16 cellular contexts compared by ENCODE assay signal in genomic region chrY:13802813-13803212, GRCh38.
DNase-seq lines count a peak whose midpoint lies in the region; ATAC-seq and TF ChIP-seq lines count a peak whose summit lies in the region.
"Had no signal": no experiment of that assay in that cellular context is flagged by ENCODE, and none has a peak within 500 bp of the region (broad histone marks: within the 10 kb centered on the region; RNA-seq: fewer than 3 reads in every experiment).

No MANE protein-coding gene starts in this region.

- no peaks in the 10 kb centered on the region for H3K9me2 ChIP-seq in GM23338 (ENCODE audit: insufficient read depth)

- no peak overlapping the region for H2BK15ac ChIP-seq in neuronal stem cell (ENCODE audit: low read length)
- no peak overlapping the region for H2BK15ac ChIP-seq in mesenchymal stem cell (ENCODE audit: low read depth, poor library complexity, severe bottlenecking)

- no peak overlapping the region for H3K23ac ChIP-seq in neuronal stem cell (ENCODE audit: low read depth, low read length, poor library complexity)
- no peak overlapping the region for H3K23ac ChIP-seq in mesenchymal stem cell (ENCODE audit: low read length in 2 of 2)

- ATAC-seq in GM23338 = peak; percentile 85
- ATAC-seq in stimulated activated memory B cell treated with anti-CD40 and anti-IgM and Interleukin-4, amounts not matched to agents 10 μg/mL and 1 μg/mL and 100 μg/mL, for 72 hours = no peak
- ATAC-seq: GM12878, HCT116 had no signal

- H3K27ac ChIP-seq in GM23338 (ENCODE audit: low read depth) (peak overlapping the region; percentile 99), endodermal cell (ENCODE audit: low read depth, low read length) (no peak overlapping the region), neuronal stem cell (replicated peaks; ENCODE audit: low read length) (no peak overlapping the region), mesenchymal stem cell (ENCODE audit: low read length, poor library complexity, severe bottlenecking) (no peak overlapping the region)
- H3K27ac ChIP-seq: C4-2B, HL-60 had no signal

- no peak overlapping the region for H3K14ac ChIP-seq in neuronal stem cell (ENCODE audit: low read length)
- H3K14ac ChIP-seq in mesenchymal stem cell (ENCODE audit: low read length in 2 of 2) = no peak overlapping the region

- H3K4me3 Mint-ChIP-seq in GM23338 (no peak overlapping the region), endodermal cell (no peak overlapping the region)
- no peak overlapping the region for H3K4me3 Mint-ChIP-seq in stimulated activated memory B cell treated with anti-CD40 and anti-IgM and Interleukin-4, amounts not matched to agents 10 μg/mL and 1 μg/mL and 100 μg/mL, for 72 hours
- H3K4me3 Mint-ChIP-seq: CD4-positive, alpha-beta memory T cell had no signal

- H3K36me3 ChIP-seq in GM23338 (ENCODE audit: insufficient read depth) = peaks cover 11% of the 10 kb centered on the region; the same call in 1 of the 2 replicates
- H3K36me3 ChIP-seq in endodermal cell (ENCODE audit: control insufficient read depth, insufficient read depth, low read length) = peaks cover 32% of the 10 kb centered on the region
- H3K36me3 ChIP-seq in neuronal stem cell (replicated peaks in 1 of 2; ENCODE audit: control insufficient read depth in 2 of 2, insufficient read depth in 2 of 2, low read length in 2 of 2) = no peaks in the 10 kb centered on the region
- H3K36me3 ChIP-seq in mesenchymal stem cell (ENCODE audit: control insufficient read depth in 1 of 2, insufficient read depth in 2 of 2, low read depth in 1 of 2, low read length in 2 of 2) = no peaks in the 10 kb centered on the region
- H3K36me3 ChIP-seq: BE2C had no signal

- H3K4me1 Mint-ChIP-seq in GM23338 = peaks cover 53% of the 10 kb centered on the region
- no peaks in the 10 kb centered on the region for H3K4me1 Mint-ChIP-seq in endodermal cell
- no peaks in the 10 kb centered on the region for H3K4me1 Mint-ChIP-seq in stimulated activated memory B cell treated with anti-CD40 and anti-IgM and Interleukin-4, amounts not matched to agents 10 μg/mL and 1 μg/mL and 100 μg/mL, for 72 hours

- H2BK120ac ChIP-seq in neuronal stem cell (ENCODE audit: low read depth, low read length) (no peak overlapping the region), mesenchymal stem cell (ENCODE audit: low read depth, low read length) (no peak overlapping the region)

- H3K36me3 Mint-ChIP-seq in GM23338 (ENCODE audit: low read depth) = peaks cover 36% of the 10 kb centered on the region
- no peaks in the 10 kb centered on the region for H3K36me3 Mint-ChIP-seq in endodermal cell (ENCODE audit: low read depth)
- H3K36me3 Mint-ChIP-seq in stimulated activated memory B cell treated with anti-CD40 and anti-IgM and Interleukin-4, amounts not matched to agents 10 μg/mL and 1 μg/mL and 100 μg/mL, for 72 hours = no peaks in the 10 kb centered on the region
- H3K36me3 Mint-ChIP-seq: CD4-positive, alpha-beta memory T cell had no signal

- H4K20me1 ChIP-seq in GM23338 (replicated peaks; ENCODE audit: insufficient read depth) = no peaks in the 10 kb centered on the region

- whole genome bisulfite sequencing in endodermal cell (ENCODE audit: insufficient coverage in 1 of 2, insufficient read length in 1 of 2), 2 experiments = 0 to 1% methylated on average over 1 to 6 of the region's 7 CpGs
- no CpG with 5 or more reads among the region's 7 CpGs for WGBS in neuronal stem cell (ENCODE audit: extremely low coverage in 2 of 2, insufficient read length in 2 of 2, insufficient replicate concordance in 1 of 2), 2 donors
- WGBS in mesenchymal stem cell = 40% methylated on average over 3 of the region's 7 CpGs

- H3K18ac ChIP-seq in neuronal stem cell (ENCODE audit: low read length) = no peak overlapping the region
- no peak overlapping the region for H3K18ac ChIP-seq in mesenchymal stem cell (ENCODE audit: low read depth in 1 of 2, low read length in 2 of 2)

- H3K27me3 ChIP-seq in GM23338 (ENCODE audit: insufficient read depth) (no peaks in the 10 kb centered on the region), endodermal cell (ENCODE audit: control insufficient read depth, insufficient read depth, low read length, poor library complexity, severe bottlenecking) (no peaks in the 10 kb centered on the region), neuronal stem cell (ENCODE audit: control insufficient read depth in 3 of 3, insufficient read depth in 3 of 3, low read depth in 1 of 3, low read length in 3 of 3) (no peaks in the 10 kb centered on the region), mesenchymal stem cell (ENCODE audit: control insufficient read depth in 1 of 2, insufficient read depth in 1 of 2, low read length in 2 of 2) (no peaks in the 10 kb centered on the region)
- H3K27me3 ChIP-seq: BE2C had no signal

- H3K4me2 ChIP-seq in GM23338 (peak overlapping the region; percentile 42), neuronal stem cell (ENCODE audit: insufficient read depth, low read length, poor library complexity, severe bottlenecking) (no peak overlapping the region), mesenchymal stem cell (ENCODE audit: low read length, poor library complexity, severe bottlenecking) (no peak overlapping the region)

- H2AFZ ChIP-seq in GM23338 = no peak overlapping the region
- no peak overlapping the region for H2AFZ ChIP-seq in neuronal stem cell (ENCODE audit: low read length)
- H2AFZ ChIP-seq in mesenchymal stem cell (ENCODE audit: low read depth, low read length) = no peak overlapping the region

- H2BK5ac ChIP-seq in neuronal stem cell (ENCODE audit: low read length) = no peak overlapping the region
- H2BK5ac ChIP-seq in mesenchymal stem cell (ENCODE audit: low read depth, low read length, poor library complexity, severe bottlenecking) = no peak overlapping the region

- H3K9ac ChIP-seq in endodermal cell (ENCODE audit: extremely low read depth, low read length, poor library complexity, severe bottlenecking) = no peak overlapping the region
- H3K9ac ChIP-seq in neuronal stem cell (ENCODE audit: low read depth, low read length, poor library complexity) = no peak overlapping the region
- no peak overlapping the region for H3K9ac ChIP-seq in mesenchymal stem cell (ENCODE audit: low read length)

- DNase-seq in GM23338 (ENCODE audit: low spot score) = peak; percentile 62
- DNase-seq in endodermal cell = no peak
- DNase-seq in iPS-NIHi11 (ENCODE audit: low spot score) = peak; percentile 8
- peak; percentile 26 for DNase-seq in neuronal stem cell (ENCODE audit: low spot score)
- no peak for DNase-seq in posterior vena cava (ENCODE audit: low spot score)
- DNase-seq in SK-N-DZ (ENCODE audit: low spot score) = no peak
- DNase-seq in mesenchymal stem cell = no peak
- DNase-seq: BE2C; CD4-positive, alpha-beta memory T cell; DMS79; IMR-90 had no signal

- H3K79me1 ChIP-seq in neuronal stem cell (ENCODE audit: low read depth, low read length) (no peaks in the 10 kb centered on the region), mesenchymal stem cell (replicated peaks; ENCODE audit: low read length, poor library complexity, severe bottlenecking) (no peaks in the 10 kb centered on the region)

- H3K9me3 ChIP-seq in endodermal cell (ENCODE audit: control insufficient read depth, low read length) (peaks cover 15% of the 10 kb centered on the region), neuronal stem cell (replicated peaks in 1 of 2; ENCODE audit: control insufficient read depth in 2 of 2, insufficient read depth in 1 of 2, low read depth in 1 of 2, low read length in 2 of 2) (no peaks in the 10 kb centered on the region), mesenchymal stem cell (ENCODE audit: control insufficient read depth, low read length) (no peaks in the 10 kb centered on the region)
- H3K9me3 ChIP-seq: BE2C had no signal

- no peak overlapping the region for H2AK5ac ChIP-seq in neuronal stem cell (ENCODE audit: low read depth, low read length)
- no peak overlapping the region for H2AK5ac ChIP-seq in mesenchymal stem cell (ENCODE audit: low read length, severe bottlenecking)

- H3K9me3 Mint-ChIP-seq in GM23338 (peaks cover 9% of the 10 kb centered on the region; the same call in 2 of the 3 replicates), endodermal cell (no peaks in the 10 kb centered on the region)
- no peaks in the 10 kb centered on the region for H3K9me3 Mint-ChIP-seq in stimulated activated memory B cell treated with anti-CD40 and anti-IgM and Interleukin-4, amounts not matched to agents 10 μg/mL and 1 μg/mL and 100 μg/mL, for 72 hours
- H3K9me3 Mint-ChIP-seq: CD4-positive, alpha-beta memory T cell had no signal

- peaks cover 26% of the 10 kb centered on the region for H3K79me2 ChIP-seq in GM23338 (replicated peaks; ENCODE audit: insufficient read depth)

- no peak overlapping the region for H2BK12ac ChIP-seq in neuronal stem cell (ENCODE audit: low read length)
- H2BK12ac ChIP-seq in mesenchymal stem cell (ENCODE audit: low read length in 2 of 2) = no peak overlapping the region

- H3K4me1 ChIP-seq in GM23338 (ENCODE audit: insufficient read depth) = peaks cover 39% of the 10 kb centered on the region
- peaks cover 6% of the 10 kb centered on the region for H3K4me1 ChIP-seq in endodermal cell (ENCODE audit: control insufficient read depth, insufficient read depth, low read length)
- H3K4me1 ChIP-seq in neuronal stem cell (ENCODE audit: control insufficient read depth in 2 of 2, insufficient read depth in 1 of 2, low read depth in 1 of 2, low read length in 2 of 2) = peaks cover 0 to 3% of the 10 kb centered on the region in 2 donors
- no peaks in the 10 kb centered on the region for H3K4me1 ChIP-seq in mesenchymal stem cell (ENCODE audit: control insufficient read depth, insufficient read depth, low read depth, low read length)
- H3K4me1 ChIP-seq: BE2C had no signal

- H3K4ac ChIP-seq in neuronal stem cell (ENCODE audit: low read length) (no peak overlapping the region), mesenchymal stem cell (ENCODE audit: low read depth in 1 of 2, low read length in 2 of 2) (no peak overlapping the region)

- H3F3A ChIP-seq in GM23338 (replicated peaks; ENCODE audit: low read depth) = 0 out of 2 replicates have a peak, but pooled peaks cover 8% of the 10 kb centered on the region

- H4K91ac ChIP-seq in neuronal stem cell (ENCODE audit: low read depth, low read length, poor library complexity) (no peak overlapping the region), mesenchymal stem cell (ENCODE audit: low read length) (no peak overlapping the region)

- H3K27me3 Mint-ChIP-seq in GM23338 (ENCODE audit: insufficient read depth, low read depth, poor library complexity) (peaks cover 6% of the 10 kb centered on the region), endodermal cell (ENCODE audit: insufficient read depth) (no peaks in the 10 kb centered on the region)
- H3K27me3 Mint-ChIP-seq in stimulated activated memory B cell treated with anti-CD40 and anti-IgM and Interleukin-4, amounts not matched to agents 10 μg/mL and 1 μg/mL and 100 μg/mL, for 72 hours = no peaks in the 10 kb centered on the region
- H3K27me3 Mint-ChIP-seq: CD4-positive, alpha-beta memory T cell had no signal

- intact Hi-C loops in posterior vena cava (cut with DNase I) = no loop called here

- H3K27ac Mint-ChIP-seq in GM23338 (peak overlapping the region; percentile 97), endodermal cell (no peak overlapping the region)
- no peak overlapping the region for H3K27ac Mint-ChIP-seq in stimulated activated memory B cell treated with anti-CD40 and anti-IgM and Interleukin-4, amounts not matched to agents 10 μg/mL and 1 μg/mL and 100 μg/mL, for 72 hours

- no peak overlapping the region for H4K8ac ChIP-seq in neuronal stem cell (ENCODE audit: low read depth, low read length)
- H4K8ac ChIP-seq in mesenchymal stem cell (ENCODE audit: low read length) = no peak overlapping the region

- H3K4me3 ChIP-seq in GM23338 (no peak overlapping the region), endodermal cell (ENCODE audit: low read length) (peak overlapping the region; percentile 38), neuronal stem cell (ENCODE audit: low read length in 2 of 2) (no peak overlapping the region), mesenchymal stem cell (ENCODE audit: insufficient read depth in 1 of 2, low read depth in 1 of 2, low read length in 2 of 2) (no peak overlapping the region)
- H3K4me3 ChIP-seq: GM12878 had no signal

- TF ChIP-seq CTCF in GM23338 (conservative IDR thresholded peaks at IDR 0.05; ENCODE audit: low read depth in 2 of 2) (no peak), endodermal cell (conservative IDR thresholded peaks at IDR 0.05) (no peak)

Comparison
In these comparisons a context has a peak if more than half of its experiments do, and no peak if none do; other contexts are left out.
1. DNase-seq: peak in GM23338 (single experiment), iPS-NIHi11 (single experiment) and neuronal stem cell (single experiment); none in endodermal cell (single experiment), posterior vena cava (single experiment), SK-N-DZ (single experiment) and mesenchymal stem cell (single experiment).